8 cellular contexts compared by ENCODE assay signal in genomic region chr19:53333466-53334449, GRCh38. TPM values are rescaled to one million over a fixed set of nuclear protein-coding genes. Genes with fewer than 3 reads are reported as not detected.
DNase-seq lines count a peak whose midpoint lies in the region; ATAC-seq and TF ChIP-seq lines count a peak whose summit lies in the region.

Gene ZNF845 (plus strand): TSS chr19:53333749. CDS start chr19:53341308, 7,559 bp downstream.

- H3K27ac ChIP-seq in DND-41 (ENCODE audit: low read length) (peak within 1 kb of the TSS; percentile 79), KOPT-K1 (ENCODE audit: low read depth, low read length, poor library complexity, severe bottlenecking) (peak within 1 kb of the TSS; percentile 66)

- ATAC-seq in DND-41 (ENCODE audit: insufficient read depth, low read depth) (peak; percentile 90), GM21737 (IDR thresholded peaks at IDR 0.05; ENCODE audit: unreplicated experiment) (peak; percentile 98)
- peak; percentile 99 for ATAC-seq in activated T-helper 17 cell treated with anti-CD3 and anti-CD28 coated beads, Interleukin-2, amount 50 U/mL, for 72 hours (replicated peaks)
- peak; percentile 98 for ATAC-seq in stimulated activated naive CD8-positive, alpha-beta T cell treated with anti-CD3 and anti-CD28 coated beads, Interleukin-15, Interleukin-2, amounts not matched to agents 100 U/mL and 50 U/mL, for 24 hours

- peaks cover 41% of the 10 kb centered on the region for H3K36me3 Mint-ChIP-seq in activated T-helper 17 cell treated with anti-CD3 and anti-CD28 coated beads, Interleukin-2, amount 50 U/mL, for 72 hours (ENCODE audit: low read depth)
- H3K36me3 Mint-ChIP-seq in nephron (ENCODE audit: low read depth): peaks cover 23% of the 10 kb centered on the region

- H3K4me1 Mint-ChIP-seq in activated T-helper 17 cell treated with anti-CD3 and anti-CD28 coated beads, Interleukin-2, amount 50 U/mL, for 72 hours: peaks cover 7% of the 10 kb centered on the region
- H3K4me1 Mint-ChIP-seq in nephron: peaks cover 10% of the 10 kb centered on the region

- H3K4me3 Mint-ChIP-seq in activated T-helper 17 cell treated with anti-CD3 and anti-CD28 coated beads, Interleukin-2, amount 50 U/mL, for 72 hours: peak within 1 kb of the TSS; percentile 90
- H3K4me3 Mint-ChIP-seq in nephron: peak within 1 kb of the TSS; percentile 89 to 94 (median 92)

- H3K9me3 Mint-ChIP-seq in activated T-helper 17 cell treated with anti-CD3 and anti-CD28 coated beads, Interleukin-2, amount 50 U/mL, for 72 hours: peaks cover 5% of the 10 kb centered on the region
- H3K9me3 Mint-ChIP-seq in nephron: peaks cover 19% of the 10 kb centered on the region

- H3K27me3 ChIP-seq in DND-41 (ENCODE audit: insufficient read depth, low read length, poor library complexity): no peaks in the 10 kb centered on the region

- peak within 1 kb of the TSS; percentile 91 for H3K27ac Mint-ChIP-seq in activated T-helper 17 cell treated with anti-CD3 and anti-CD28 coated beads, Interleukin-2, amount 50 U/mL, for 72 hours
- H3K27ac Mint-ChIP-seq in nephron: peak within 1 kb of the TSS; percentile 52 to 84 (median 73)

- H3K9ac ChIP-seq in DND-41 (ENCODE audit: low read depth, low read length): peak within 1 kb of the TSS; percentile 68

- H3K36me3 ChIP-seq in DND-41 (ENCODE audit: insufficient read depth, low read length): peaks cover 10% of the 10 kb centered on the region
- peaks cover 12% of the 10 kb centered on the region; the same call in 1 of the 2 replicates for H3K36me3 ChIP-seq in KOPT-K1 (ENCODE audit: insufficient read depth, low read length)

- H3K4me3 ChIP-seq in DND-41 (ENCODE audit: low read depth in 1 of 2, low read length in 2 of 2) (peak within 1 kb of the TSS; percentile 76 to 77), fibroblast of pulmonary artery (replicated peaks; ENCODE audit: low read depth, low read length) (peak within 1 kb of the TSS; percentile 99)

- H2AFZ ChIP-seq in DND-41 (ENCODE audit: low read depth, low read length): peak within 1 kb of the TSS; percentile 99

- H3K79me2 ChIP-seq in DND-41 (ENCODE audit: insufficient read depth, low read length): peaks cover 51% of the 10 kb centered on the region

- H3K4me1 ChIP-seq in DND-41 (ENCODE audit: insufficient read depth, low read length): peaks cover 35% of the 10 kb centered on the region

- DNase-seq in DND-41 (peak; percentile 95), RKO (ENCODE audit: low spot score) (peak; percentile 93), fibroblast of pulmonary artery (ENCODE audit: low read depth) (peak; percentile 93)
- peak; percentile 97 for DNase-seq in stimulated activated naive CD8-positive, alpha-beta T cell treated with anti-CD3 and anti-CD28 coated beads, Interleukin-15, Interleukin-2, amounts not matched to agents 100 U/mL and 50 U/mL, for 24 hours

- peaks cover 7% of the 10 kb centered on the region; the same call in 1 of the 2 replicates for H4K20me1 ChIP-seq in DND-41 (ENCODE audit: insufficient read depth, low read length)

- TF ChIP-seq CTCF in DND-41 (IDR thresholded peaks at IDR 0.05; ENCODE audit: borderline replicate concordance, extremely low read depth, low read length, poor library complexity, severe bottlenecking) (no peak), fibroblast of pulmonary artery (IDR thresholded peaks at IDR 0.05; ENCODE audit: low read length, missing control alignments) (no peak), nephron (IDR thresholded peaks at IDR 0.05; ENCODE audit: unreplicated experiment in 3 of 3) (no peak)

- H3K9me3 ChIP-seq in DND-41 (ENCODE audit: insufficient read depth, low read length, severe bottlenecking) (no peaks in the 10 kb centered on the region), KOPT-K1 (ENCODE audit: insufficient read depth, low read length, poor library complexity, severe bottlenecking) (peaks cover 22% of the 10 kb centered on the region)

- peaks cover 3% of the 10 kb centered on the region for H3K27me3 Mint-ChIP-seq in activated T-helper 17 cell treated with anti-CD3 and anti-CD28 coated beads, Interleukin-2, amount 50 U/mL, for 72 hours
- peaks cover 3% of the 10 kb centered on the region for H3K27me3 Mint-ChIP-seq in nephron (ENCODE audit: low read depth)

- peak within 1 kb of the TSS; percentile 99 for H3K4me2 ChIP-seq in DND-41 (ENCODE audit: insufficient read depth, low read length)

RNA-seq across cellular contexts. Expression of gene ZNF845, which starts in this region (rescaled TPM):
- 1 to 10 TPM; 4.6 to 6.4 TPM for total RNA-seq in activated T-helper 17 cell treated with anti-CD3 and anti-CD28 coated beads, Interleukin-2, amount 50 U/mL, for 72 hours

Comparison
In these comparisons a context has a peak if more than half of its experiments do, and no peak if none do; other contexts are left out.
1. Peak in every context shown above with its lines: DNase-seq, ATAC-seq, H3K4me3 ChIP-seq and H3K27ac ChIP-seq.